19 cellular contexts compared by ENCODE assay signal in genomic region chr13:106696140-106696539, GRCh38.
DNase-seq lines count a peak whose midpoint lies in the region; ATAC-seq and TF ChIP-seq lines count a peak whose summit lies in the region.
"Had no signal": no experiment of that assay in that cellular context is flagged by ENCODE, and none has a peak within 500 bp of the region (broad histone marks: within the 10 kb centered on the region; RNA-seq: fewer than 3 reads in every experiment).

No MANE protein-coding gene starts in this region.

- DNase-seq in heart left ventricle (no peak), Right ventricle myocardium superior (no peak), MV-4-11 (lab: John Stamatoyannopoulos, UW) (peak; percentile 19), mammary epithelial cell (no peak)
- DNase-seq in stimulated activated effector memory CD8-positive, alpha-beta T cell treated with anti-CD3 and anti-CD28 coated beads, Interleukin-12 subunit alpha, Interleukin-12 subunit beta, amount 100 ng/mL, for 72 hours (ENCODE audit: low spot score in 2 of 2) = no peak
- no peak for DNase-seq in stimulated activated CD4-positive, alpha-beta T cell treated with anti-CD3 and anti-CD28 coated beads, Interleukin-2, amount 100 ng/mL, for 24 hours
- DNase-seq: AML-193; CD4-positive, CD25-positive, alpha-beta regulatory T cell; COR-L47; DMS 273 treated with DMSO at 0.1 percent for 48 hours; DMS53; HCEC 1CT; IMR-90; KBM-7 had no signal

- no peaks in the 10 kb centered on the region for H3K36me3 Mint-ChIP-seq in stimulated activated effector memory CD8-positive, alpha-beta T cell treated with anti-CD3 and anti-CD28 coated beads, Interleukin-12 subunit alpha, Interleukin-12 subunit beta, amount 100 ng/mL, for 72 hours
- H3K36me3 Mint-ChIP-seq: CD4-positive, CD25-positive, alpha-beta regulatory T cell; CD8-positive, alpha-beta memory T cell had no signal

- intact Hi-C loops in heart left ventricle (cut with DNase I) = loop anchor here in 1 of 10 donors (10.0 kb wide), 1 partner anchor 219 kb away; no protein-coding TSS in a partner anchor
- intact Hi-C loops in Right ventricle myocardium superior (cut with DNase I) = no loop called here
- intact Hi-C loops in mammary epithelial cell (cut with micrococcal nuclease) = no loop called here

- TF ChIP-seq POLR2A in heart left ventricle (IDR thresholded peaks at IDR 0.05) = no peak

- no peaks in the 10 kb centered on the region for H3K79me2 ChIP-seq in mammary epithelial cell (ENCODE audit: insufficient read depth, low read length)

- H3K27ac ChIP-seq in heart left ventricle (peak overlapping the region in 8 of 12 donors; percentile 20 to 71 (median 35)), BLaER1 (no peak overlapping the region), mammary epithelial cell (ENCODE audit: insufficient read depth, low read depth, low read length) (no peak overlapping the region)
- H3K27ac ChIP-seq: 22Rv1, A549 had no signal

- no peak overlapping the region for H3K4me3 Mint-ChIP-seq in stimulated activated effector memory CD8-positive, alpha-beta T cell treated with anti-CD3 and anti-CD28 coated beads, Interleukin-12 subunit alpha, Interleukin-12 subunit beta, amount 100 ng/mL, for 72 hours
- H3K4me3 Mint-ChIP-seq: CD4-positive, CD25-positive, alpha-beta regulatory T cell; GM23338 had no signal

- H3K4me3 ChIP-seq in heart left ventricle (no peak overlapping the region), BLaER1 (no peak overlapping the region), mammary epithelial cell (replicated peaks in 1 of 3; ENCODE audit: insufficient read depth in 1 of 3, low read depth in 2 of 3, low read length in 3 of 3) (no peak overlapping the region)
- H3K4me3 ChIP-seq: A549, GM23338 had no signal

- dilution Hi-C loops in mammary epithelial cell (cut with HindIII; ENCODE audit: low sequenced_read_pairs) = no loop called here

- H3K9ac ChIP-seq in BLaER1 (no peak overlapping the region), mammary epithelial cell (ENCODE audit: insufficient read depth, low read length) (no peak overlapping the region)

- CTCF ChIA-PET in mammary epithelial cell (lab: Charles Lee; ENCODE audit: low non-redundant PET) = no interaction called here

- peaks cover 0 to 32% (median 2%) of the 10 kb centered on the region in 12 donors for H3K4me1 ChIP-seq in heart left ventricle
- H3K4me1 ChIP-seq in BLaER1 = peaks cover 11% of the 10 kb centered on the region
- H3K4me1 ChIP-seq in mammary epithelial cell (ENCODE audit: insufficient read depth, low read length) = no peaks in the 10 kb centered on the region
- H3K4me1 ChIP-seq: A549 had no signal

- no peak overlapping the region for H3K27ac Mint-ChIP-seq in stimulated activated effector memory CD8-positive, alpha-beta T cell treated with anti-CD3 and anti-CD28 coated beads, Interleukin-12 subunit alpha, Interleukin-12 subunit beta, amount 100 ng/mL, for 72 hours
- H3K27ac Mint-ChIP-seq: CD4-positive, CD25-positive, alpha-beta regulatory T cell; CD8-positive, alpha-beta memory T cell; GM23338 had no signal

- H3K9me3 Mint-ChIP-seq in stimulated activated effector memory CD8-positive, alpha-beta T cell treated with anti-CD3 and anti-CD28 coated beads, Interleukin-12 subunit alpha, Interleukin-12 subunit beta, amount 100 ng/mL, for 72 hours = no peaks in the 10 kb centered on the region
- H3K9me3 Mint-ChIP-seq: CD4-positive, CD25-positive, alpha-beta regulatory T cell; GM23338 had no signal

- H4K20me1 ChIP-seq in BLaER1 (no peaks in the 10 kb centered on the region), mammary epithelial cell (ENCODE audit: insufficient read depth, low read length) (no peaks in the 10 kb centered on the region)

- H3K27me3 ChIP-seq in heart left ventricle (no peaks in the 10 kb centered on the region), BLaER1 (no peaks in the 10 kb centered on the region), mammary epithelial cell (ENCODE audit: insufficient read depth, low read length) (peaks cover 2% of the 10 kb centered on the region)

- no TSS peak for BruUV-seq in mammary epithelial cell (replicated peaks; lab: Mats Ljungman, UMichigan)

- no peak for ATAC-seq in heart left ventricle
- no peak for ATAC-seq in Right ventricle myocardium superior (ENCODE audit: poor library complexity)
- peak; percentile 31 for ATAC-seq in stimulated activated effector memory CD8-positive, alpha-beta T cell treated with anti-CD3 and anti-CD28 coated beads, Interleukin-12 subunit alpha, Interleukin-12 subunit beta, amount 100 ng/mL, for 72 hours
- ATAC-seq: A549, GM23338 had no signal

- TF ChIP-seq CTCF in heart left ventricle (IDR thresholded peaks at IDR 0.05) (no peak), mammary epithelial cell (conservative IDR thresholded peaks at IDR 0.05 in 1 of 2, IDR thresholded peaks at IDR 0.05 in 1 of 2; ENCODE audit: extremely low read depth in 1 of 2, insufficient read depth in 1 of 2, low read depth in 1 of 2, low read length in 2 of 2) (no peak)

- no peaks in the 10 kb centered on the region for H3K4me1 Mint-ChIP-seq in stimulated activated effector memory CD8-positive, alpha-beta T cell treated with anti-CD3 and anti-CD28 coated beads, Interleukin-12 subunit alpha, Interleukin-12 subunit beta, amount 100 ng/mL, for 72 hours
- H3K4me1 Mint-ChIP-seq: CD4-positive, CD25-positive, alpha-beta regulatory T cell; CD8-positive, alpha-beta memory T cell had no signal

- H3K36me3 ChIP-seq in heart left ventricle (no peaks in the 10 kb centered on the region), BLaER1 (no peaks in the 10 kb centered on the region), mammary epithelial cell (ENCODE audit: insufficient read depth, low read length) (no peaks in the 10 kb centered on the region)

- H3K9me3 ChIP-seq in heart left ventricle = no peaks in the 10 kb centered on the region
- H3K9me3 ChIP-seq in BLaER1 = 0 out of 2 replicates have a peak, but pooled peaks cover 6% of the 10 kb centered on the region
- no peaks in the 10 kb centered on the region for H3K9me3 ChIP-seq in mammary epithelial cell (replicated peaks; ENCODE audit: insufficient read depth, low read length)
- H3K9me3 ChIP-seq: A549 had no signal

- H3K4me2 ChIP-seq in BLaER1 (peak overlapping the region; percentile 19), mammary epithelial cell (ENCODE audit: insufficient read depth, low read depth, low read length) (no peak overlapping the region)
- H3K4me2 ChIP-seq: A549, GM23338 had no signal

- 92 to 98% (median 94%) methylated on average over 3 of the region's 3 CpGs for WGBS in heart left ventricle, 4 donors
- 84% methylated on average over 2 of the region's 3 CpGs for WGBS in mammary epithelial cell (ENCODE audit: low coverage, missing lambda C conversion rate)

- in situ Hi-C loops in mammary epithelial cell (cut with MboI; ENCODE audit: low sequenced_read_pairs in 2 of 2) = no loop called here

- H2AFZ ChIP-seq in mammary epithelial cell (ENCODE audit: low read depth, low read length) = no peak overlapping the region
- H2AFZ ChIP-seq: GM23338 had no signal

Comparison
In these comparisons a context has a peak if more than half of its experiments do, and no peak if none do; other contexts are left out.
1. H3K27ac ChIP-seq: peak in heart left ventricle (8 of 12); none in BLaER1 (single experiment) and mammary epithelial cell (single experiment).